Comparison of ENCODE assay signal across 26 cellular contexts in the genomic region with DNA sequence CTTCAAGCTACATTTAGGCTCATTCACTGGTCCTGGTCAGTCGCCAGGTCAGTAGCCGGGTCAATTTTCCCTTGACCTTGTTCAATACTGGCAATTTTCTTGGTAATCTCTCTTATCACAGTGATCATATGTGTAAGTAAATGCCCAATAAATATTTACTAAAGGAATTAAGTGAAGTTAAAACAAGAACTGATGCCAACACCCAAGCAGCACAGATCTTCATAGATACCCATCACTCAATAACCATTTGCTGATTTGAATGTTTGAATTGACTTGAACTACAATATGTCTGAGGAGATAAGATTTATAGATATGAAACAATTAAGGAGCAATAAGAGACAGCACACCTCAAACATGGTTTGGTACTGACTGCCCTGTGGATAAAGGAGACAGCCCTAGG.
"Had no signal": no experiment of that assay in that cellular context is flagged by ENCODE, and none has a peak within 500 bp of the region (broad histone marks: within the 10 kb centered on the region; RNA-seq: fewer than 3 reads in every experiment).

No MANE protein-coding gene starts in this region.

- ATAC-seq: stimulated activated effector memory CD8-positive, alpha-beta T cell treated with anti-CD3 and anti-CD28 coated beads, Interleukin-12 subunit alpha, Interleukin-12 subunit beta, amount 100 ng/mL, for 72 hours; stimulated activated memory B cell treated with anti-CD40 and anti-IgM and Interleukin-4, amounts not matched to agents 10 μg/mL and 1 μg/mL and 100 μg/mL, for 72 hours; stimulated activated naive B cell treated with anti-CD40 and anti-IgM and Interleukin-4, amounts not matched to agents 10 μg/mL and 1 μg/mL and 100 μg/mL, for 72 hours; stimulated activated naive CD8-positive, alpha-beta T cell treated with anti-CD3 and anti-CD28 coated beads, Interleukin-15, amount 100 ng/mL, for 72 hours; stimulated activated naive CD8-positive, alpha-beta T cell treated with anti-CD3 and anti-CD28 coated beads, Interleukin-15, Interleukin-2, amounts not matched to agents 100 U/mL and 50 U/mL, for 24 hours; upper lobe of right lung had no signal

- DNase-seq: stimulated activated CD4-positive, alpha-beta T cell treated with anti-CD3 and anti-CD28 coated beads, Interleukin-2, amount 100 ng/mL, for 48 hours; stimulated activated CD4-positive, alpha-beta T cell treated with anti-CD3 and anti-CD28 coated beads, Interleukin-4, amount 100 ng/mL, for 1 hour; stimulated activated CD4-positive, alpha-beta T cell treated with anti-CD3 and anti-CD28 coated beads, Interleukin-4, amount 100 ng/mL, for 24 hours; stimulated activated CD4-positive, alpha-beta T cell treated with anti-CD3 and anti-CD28 coated beads, Interleukin-4, amount 100 ng/mL, for 4 hours; stimulated activated CD8-positive, alpha-beta memory T cell treated with anti-CD3 and anti-CD28 coated beads, Interleukin-4, amount 100 ng/mL, for 48 hours; stimulated activated naive B cell treated with anti-CD40 and anti-IgM and Interleukin-4, amounts not matched to agents 10 μg/mL and 1 μg/mL and 100 μg/mL, for 72 hours; stimulated activated naive CD4-positive, alpha-beta T cell; stimulated activated naive CD4-positive, alpha-beta T cell treated with Interleukin-2 at 50 U/mL for 16 hours; stimulated activated naive CD8-positive, alpha-beta T cell treated with anti-CD3 and anti-CD28 coated beads, Interleukin-15, amount 100 ng/mL, for 72 hours; stimulated activated naive CD8-positive, alpha-beta T cell treated with anti-CD3 and anti-CD28 coated beads, Interleukin-15, Interleukin-2, amounts not matched to agents 100 U/mL and 50 U/mL, for 24 hours; stomach; substantia nigra; testis; thyroid gland; tibial artery; transverse colon; trophoblast cell; upper lobe of left lung; upper lobe of right lung; uterus had no signal

- H3K27ac ChIP-seq: stomach, suprapubic skin, testis, thoracic aorta, thyroid gland, tibial artery, tibial nerve, transverse colon, upper lobe of left lung, upper lobe of right lung had no signal

- H3K4me3 ChIP-seq: stomach, suprapubic skin, testis, thoracic aorta, thyroid gland, tibial artery, tibial nerve, transverse colon, upper lobe of left lung, upper lobe of right lung, uterus, vagina had no signal
